Comparison of ENCODE assay signal across 7 cellular contexts in the genomic region with DNA sequence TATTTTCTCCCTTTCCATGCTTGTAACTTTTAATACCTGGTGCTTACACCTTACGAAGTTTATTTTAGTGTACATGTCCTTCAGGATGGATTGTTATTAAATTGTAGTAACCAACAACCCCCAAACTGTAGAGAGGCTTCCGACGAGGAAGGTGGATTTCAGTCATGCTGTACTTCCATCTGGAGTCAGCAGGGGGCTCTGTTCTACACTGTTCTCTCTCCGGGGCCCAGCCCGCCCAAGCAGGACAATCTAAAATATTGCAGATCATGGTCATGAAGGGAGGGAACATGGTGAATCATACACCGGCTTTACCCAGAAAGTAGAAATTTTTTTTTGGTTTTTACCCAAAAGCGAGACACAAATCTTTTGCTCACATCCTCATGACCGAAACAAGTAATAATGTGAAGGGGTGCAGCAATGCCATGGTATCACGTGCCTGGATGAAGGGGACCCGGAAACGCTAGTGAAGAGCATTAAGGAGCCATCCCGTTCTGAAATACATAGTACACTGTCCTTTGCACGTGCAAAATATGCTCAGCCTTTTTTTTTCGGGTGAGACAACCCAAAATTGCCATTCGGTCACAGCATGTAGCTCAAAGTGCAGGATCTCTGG.
DNase-seq lines count a peak whose midpoint lies in the region; FAIRE-seq and TF ChIP-seq lines count a peak whose summit lies in the region.

No MANE protein-coding gene starts in this region.

- H3K79me2 ChIP-seq in H9 (ENCODE audit: insufficient read depth, low read length) (no peaks in the 10 kb centered on the region), Loucy (ENCODE audit: insufficient read depth, low read length) (no peaks in the 10 kb centered on the region), keratinocyte (ENCODE audit: control insufficient read depth, insufficient read depth, low read length) (no peaks in the 10 kb centered on the region)

- H4K20me1 ChIP-seq in H9 (ENCODE audit: control insufficient read depth, insufficient read depth, insufficient read length) (no peaks in the 10 kb centered on the region), Loucy (ENCODE audit: insufficient read depth, low read length, poor library complexity, severe bottlenecking) (no peaks in the 10 kb centered on the region), keratinocyte (ENCODE audit: control insufficient read depth, extremely low read depth, insufficient read depth, low read length) (no peaks in the 10 kb centered on the region)

- no peak overlapping the region for H4K91ac ChIP-seq in H9 (ENCODE audit: insufficient read length, low read depth, low read length)

- H3K9me3 Mint-ChIP-seq in H9: peaks cover 3 to 8% of the 10 kb centered on the region in 2 experiments; a peak in 3 of 5 replicates

- no peaks in the 10 kb centered on the region for H3K9me1 ChIP-seq in keratinocyte (ENCODE audit: control insufficient read depth, extremely low read depth, insufficient read depth, low read length)

- H3K4ac ChIP-seq in H9 (ENCODE audit: low read depth, low read length): no peak overlapping the region

- no peaks in the 10 kb centered on the region for H3K4me1 Mint-ChIP-seq in H9

- H3K4me3 Mint-ChIP-seq in H9: no peak overlapping the region

- peaks cover 0 to 5% (median 2%) of the 10 kb centered on the region in 3 experiments; a peak in 3 of 7 replicates for H3K36me3 Mint-ChIP-seq in H9 (ENCODE audit: insufficient read depth in 1 of 3, low read depth in 3 of 3)

- H3F3A ChIP-seq in Loucy (ENCODE audit: low read depth): no peaks in the 10 kb centered on the region

- no peak overlapping the region for H2BK12ac ChIP-seq in H9 (ENCODE audit: insufficient read length, low read depth, low read length)

- H2AK5ac ChIP-seq in H9 (ENCODE audit: insufficient read length, low read length): no peak overlapping the region

- H3K4me1 ChIP-seq in H9 (ENCODE audit: insufficient read depth, low read length) (no peaks in the 10 kb centered on the region), Loucy (ENCODE audit: insufficient read depth, low read length, poor library complexity, severe bottlenecking) (no peaks in the 10 kb centered on the region), keratinocyte (ENCODE audit: control insufficient read depth, extremely low read depth, insufficient read depth, low read length) (peaks cover 3% of the 10 kb centered on the region)

- H3K36me3 ChIP-seq in Loucy (ENCODE audit: insufficient read depth, low read length): no peaks in the 10 kb centered on the region
- H3K36me3 ChIP-seq in WERI-Rb-1: no peaks in the 10 kb centered on the region
- H3K36me3 ChIP-seq in keratinocyte (ENCODE audit: control insufficient read depth in 2 of 2, extremely low read depth in 1 of 2, insufficient read depth in 2 of 2, low read length in 2 of 2): no peaks in the 10 kb centered on the region

- no peak overlapping the region for H3K4me3 ChIP-seq in Loucy (ENCODE audit: low read length, poor library complexity, severe bottlenecking)
- no peak overlapping the region for H3K4me3 ChIP-seq in WERI-Rb-1 (ENCODE audit: low read depth, low read length)
- no peak overlapping the region for H3K4me3 ChIP-seq in cardiac fibroblast (replicated peaks in 1 of 2; ENCODE audit: low read depth in 2 of 2, low read length in 2 of 2)
- H3K4me3 ChIP-seq in keratinocyte (ENCODE audit: control insufficient read depth in 2 of 3, extremely low read depth in 1 of 3, insufficient read depth in 2 of 3, low read depth in 1 of 3, low read length in 3 of 3): no peak overlapping the region

- H3K79me1 ChIP-seq in H9 (ENCODE audit: insufficient read depth, low read depth, low read length, poor library complexity, severe bottlenecking): no peaks in the 10 kb centered on the region

- H2BK15ac ChIP-seq in H9 (ENCODE audit: low read depth, low read length): no peak overlapping the region

- dilution Hi-C loops in keratinocyte (cut with MboI; ENCODE audit: extremely low pct_ligation_motif_present, low sequenced_read_pairs): no loop called here

- H2BK20ac ChIP-seq in H9 (ENCODE audit: low read depth, low read length, poor library complexity, severe bottlenecking): no peak overlapping the region

- FAIRE-seq in keratinocyte (lab: Jason Lieb, UNC): peak; percentile 83

- no peak overlapping the region for H3K27ac Mint-ChIP-seq in H9

- H3K27ac ChIP-seq in H9 (ENCODE audit: insufficient read length, low read depth, low read length) (no peak overlapping the region), WERI-Rb-1 (no peak overlapping the region), keratinocyte (ENCODE audit: control insufficient read depth, insufficient read depth, low read length) (no peak overlapping the region)

- H3K23ac ChIP-seq in H9 (ENCODE audit: insufficient read length, low read depth, low read length): no peak overlapping the region

- no peak overlapping the region for H4K8ac ChIP-seq in H9 (replicated peaks; ENCODE audit: insufficient read length, low read depth, low read length)

- no peaks in the 10 kb centered on the region; the same call in 1 of the 2 replicates for H3K27me3 Mint-ChIP-seq in H9 (ENCODE audit: low read depth)

- TF ChIP-seq CTCF in GM12873 (IDR thresholded peaks at IDR 0.05; ENCODE audit: insufficient read depth, low read depth, low read length, missing control alignments) (peak; percentile 78), H9 (conservative IDR thresholded peaks at IDR 0.05) (peak; percentile 88), Loucy (conservative IDR thresholded peaks at IDR 0.05; ENCODE audit: low read length) (peak; percentile 89), WERI-Rb-1 (IDR thresholded peaks at IDR 0.05; ENCODE audit: low read depth, low read length) (peak; percentile 72), cardiac fibroblast (IDR thresholded peaks at IDR 0.05; ENCODE audit: low read depth, low read length) (peak; percentile 67), keratinocyte (optimal IDR thresholded peaks at IDR 0.05 in 1 of 3, IDR thresholded peaks at IDR 0.05 in 1 of 3, conservative IDR thresholded peaks at IDR 0.05 in 1 of 3; ENCODE audit: extremely low read depth in 1 of 3, insufficient read depth in 2 of 3, low read length in 3 of 3) (peak; percentile 81 to 88 (median 86))

- H3K23me2 ChIP-seq in H9 (ENCODE audit: insufficient read length, low read depth, low read length, poor library complexity, severe bottlenecking): no peaks in the 10 kb centered on the region

- H3K18ac ChIP-seq in H9 (ENCODE audit: insufficient read length, low read depth, low read length): no peak overlapping the region

- no CpG with 5 or more reads among the region's 15 CpGs for WGBS in H9 (ENCODE audit: extremely low coverage, insufficient read length, low lambda C conversion rate)

- no peak overlapping the region for H2BK120ac ChIP-seq in H9 (ENCODE audit: low read depth, low read length, poor library complexity, severe bottlenecking)

- no peak overlapping the region for H3K4me2 ChIP-seq in H9 (ENCODE audit: insufficient read depth, insufficient read length, low read length)
- no peak overlapping the region for H3K4me2 ChIP-seq in Loucy (ENCODE audit: low read depth, low read length, poor library complexity, severe bottlenecking)
- no peak overlapping the region for H3K4me2 ChIP-seq in keratinocyte (ENCODE audit: control insufficient read depth, extremely low read depth, insufficient read depth, low read depth, low read length)

- H2BK5ac ChIP-seq in H9 (ENCODE audit: insufficient read length, low read length): no peak overlapping the region

- H3K27me3 ChIP-seq in H9 (ENCODE audit: insufficient read depth, low read length) (no peaks in the 10 kb centered on the region), Loucy (ENCODE audit: insufficient read depth, low read length, poor library complexity, severe bottlenecking) (no peaks in the 10 kb centered on the region), WERI-Rb-1 (ENCODE audit: insufficient read depth, low read depth, severe bottlenecking) (no peaks in the 10 kb centered on the region), keratinocyte (ENCODE audit: control insufficient read depth, extremely low read depth, insufficient read depth, low read length) (no peaks in the 10 kb centered on the region)

- H3K9me3 ChIP-seq in H9 (ENCODE audit: control insufficient read depth, low read depth, low read length) (no peaks in the 10 kb centered on the region), Loucy (ENCODE audit: insufficient read depth, low read depth, low read length) (no peaks in the 10 kb centered on the region), WERI-Rb-1 (ENCODE audit: severe bottlenecking) (no peaks in the 10 kb centered on the region), keratinocyte (ENCODE audit: control insufficient read depth, low read depth, low read length) (no peaks in the 10 kb centered on the region)

- H3K56ac ChIP-seq in H9 (ENCODE audit: insufficient read length, low read depth, low read length): no peak overlapping the region

- no peak overlapping the region for H4K5ac ChIP-seq in H9 (ENCODE audit: insufficient read length, low read depth, low read length)

- no peak overlapping the region for H3K14ac ChIP-seq in H9 (ENCODE audit: insufficient read depth, low read length)

- no peaks in the 10 kb centered on the region for H3K9me2 ChIP-seq in Loucy (replicated peaks; ENCODE audit: low read depth, low read length)

- H2AFZ ChIP-seq in H9 (ENCODE audit: low read length) (no peak overlapping the region), Loucy (ENCODE audit: low read length) (peak overlapping the region; percentile 49; the same call in 1 of the 2 replicates), keratinocyte (ENCODE audit: control insufficient read depth, low read length) (no peak overlapping the region)

- H3K9ac ChIP-seq in H9 (ENCODE audit: extremely low read depth, insufficient read length, low read length) (no peak overlapping the region), Loucy (ENCODE audit: low read depth, low read length, poor library complexity, severe bottlenecking) (no peak overlapping the region), keratinocyte (ENCODE audit: control insufficient read depth, extremely low read depth, insufficient read depth, low read length) (no peak overlapping the region)

- no peak overlapping the region for H3T11ph ChIP-seq in H9 (ENCODE audit: low read length)

- DNase-seq in H9 (peak; percentile 62), WERI-Rb-1 (peak; percentile 67), cardiac fibroblast (ENCODE audit: low read depth in 2 of 2) (peak; percentile 58 to 68), keratinocyte (ENCODE audit: low read depth, low spot score) (no peak)
- DNase-seq in stimulated activated CD4-positive, alpha-beta T cell treated with anti-CD3 and anti-CD28 coated beads, Interleukin-1b, Interleukin-23, amount 100 ng/mL, for 4 hours (ENCODE audit: low read depth in 2 of 2): peak; percentile 44 to 51
